Comparison of ENCODE assay signal across 24 cellular contexts in genomic region chr17:28957277-28957991, GRCh38. TPM values are rescaled to one million over a fixed set of nuclear protein-coding genes. Genes with fewer than 3 reads are reported as not detected.
DNase-seq lines count a peak whose midpoint lies in the region; ATAC-seq, FAIRE-seq and TF ChIP-seq lines count a peak whose summit lies in the region.
"Had no signal": no experiment of that assay in that cellular context is flagged by ENCODE, and none has a peak within 500 bp of the region (broad histone marks: within the 10 kb centered on the region; RNA-seq: fewer than 3 reads in every experiment).

No MANE protein-coding gene starts in this region.

- TF ChIP-seq EP300 in K562 (IDR thresholded peaks at IDR 0.05; ENCODE audit: low read length) (no peak), sigmoid colon (IDR thresholded peaks at IDR 0.05) (no peak)

- no peak overlapping the region for H3K4me2 ChIP-seq in K562 (ENCODE audit: insufficient read depth, low read length)
- H3K4me2 ChIP-seq: A549, BLaER1 had no signal

- H3K27ac ChIP-seq in K562 (ENCODE audit: extremely low read depth, low read depth, low read length) (no peak overlapping the region), sigmoid colon (no peak overlapping the region), A673 (ENCODE audit: low read depth, low read length, poor library complexity, severe bottlenecking) (no peak overlapping the region)
- H3K27ac ChIP-seq: 22Rv1, A549, BLaER1, HL-60 had no signal

- TF ChIP-seq CTCF in K562 (IDR thresholded peaks at IDR 0.05 in 2 of 3, conservative IDR thresholded peaks at IDR 0.05 in 1 of 3; ENCODE audit: insufficient read depth in 2 of 3, low read depth in 1 of 3, low read length in 3 of 3) (no peak), sigmoid colon (IDR thresholded peaks at IDR 0.05) (no peak), A673 (conservative IDR thresholded peaks at IDR 0.05; ENCODE audit: low read depth, low read length) (no peak)

- no peak overlapping the region for H3K4me3 Mint-ChIP-seq in activated T-cell treated with anti-CD3 and anti-CD28 coated beads, Interleukin-2, amount 50 U/mL, for 24 hours
- H3K4me3 Mint-ChIP-seq: CD14-positive monocyte, IgD-negative memory B cell had no signal

- no peaks in the 10 kb centered on the region for H3K79me2 ChIP-seq in K562 (ENCODE audit: control insufficient read depth, insufficient read depth, low read length)

- H3K9me1 ChIP-seq in K562 (ENCODE audit: control insufficient read depth, insufficient read depth, low read length), result no peaks in the 10 kb centered on the region

- H3K27me3 ChIP-seq in K562 (ENCODE audit: control insufficient read depth in 2 of 2, insufficient read depth in 2 of 2, low read length in 2 of 2) (peaks cover 39 to 58% of the 10 kb centered on the region in 2 experiments), sigmoid colon (no peaks in the 10 kb centered on the region), A673 (replicated peaks; ENCODE audit: insufficient read depth, low read depth, low read length, poor library complexity) (no peaks in the 10 kb centered on the region)
- H3K27me3 ChIP-seq: BLaER1 had no signal

- H4K20me1 ChIP-seq in K562 (replicated peaks; ENCODE audit: control insufficient read depth, insufficient read depth, low read length), result peaks cover 6% of the 10 kb centered on the region; the same call in 1 of the 2 replicates
- H4K20me1 ChIP-seq: BLaER1 had no signal

- H3K36me3 Mint-ChIP-seq in activated T-cell treated with anti-CD3 and anti-CD28 coated beads, Interleukin-2, amount 50 U/mL, for 24 hours (ENCODE audit: low read depth), result no peaks in the 10 kb centered on the region
- H3K36me3 Mint-ChIP-seq: CD4-positive, alpha-beta memory T cell had no signal

- no peak for TF ChIP-seq RAD21 in K562 (CRISPR knock-in tag; conservative IDR thresholded peaks at IDR 0.05 in 1 of 2, IDR thresholded peaks at IDR 0.05 in 1 of 2)

- in situ Hi-C loops in K562 (cut with MboI), result no loop called here

- peaks cover 3% of the 10 kb centered on the region for H3K27me3 Mint-ChIP-seq in activated T-cell treated with anti-CD3 and anti-CD28 coated beads, Interleukin-2, amount 50 U/mL, for 24 hours
- H3K27me3 Mint-ChIP-seq: IgD-negative memory B cell had no signal

- intact Hi-C loops in K562 (cut with micrococcal nuclease) (no loop called here), sigmoid colon (cut with DNase I) (no loop called here), A673 (cut with micrococcal nuclease; ENCODE audit: unreplicated experiment) (no loop called here)

- no peak for ATAC-seq in K562
- ATAC-seq: A549 had no signal

- no peaks in the 10 kb centered on the region for H3K36me3 ChIP-seq in K562 (ENCODE audit: control insufficient read depth, insufficient read depth, low read length)
- no peaks in the 10 kb centered on the region for H3K36me3 ChIP-seq in sigmoid colon
- H3K36me3 ChIP-seq in A673 (ENCODE audit: insufficient read depth, low read length, poor library complexity, severe bottlenecking), result no peaks in the 10 kb centered on the region
- H3K36me3 ChIP-seq: BLaER1 had no signal

- 6% methylated on average over 13 of the region's 13 CpGs for WGBS in K562 (ENCODE audit: insufficient coverage, low coverage, missing lambda C conversion rate)
- WGBS in sigmoid colon, 2 donors, result 92 to 93% methylated on average over 13 of the region's 13 CpGs

- DNase-seq in activated T-cell treated with anti-CD3 and anti-CD28 coated beads, Interleukin-2, amount 50 U/mL, for 24 hours, result peak; percentile 9
- DNase-seq in activated T-cell treated with anti-CD3 and anti-CD28 coated beads, Interleukin-2, amount 50 U/mL, for 48 hours, result no peak
- DNase-seq in K562 (ENCODE audit: extremely low read depth in 1 of 4, low spot score in 3 of 4) (no peak), mesenteric fat pad (ENCODE audit: low spot score) (peak; percentile 85), sigmoid colon (peak; percentile 49), GM19239 (ENCODE audit: insufficient read length, low spot score) (no peak), HuH-7.5 (ENCODE audit: low spot score) (no peak), A673 (ENCODE audit: low spot score) (no peak)
- DNase-seq: CD4-positive, alpha-beta memory T cell; DMS153; DMS79; GDM1; GOT3; HCEC 1CT had no signal

- TF ChIP-seq POLR2A in K562 (conservative IDR thresholded peaks at IDR 0.05), result no peak
- TF ChIP-seq POLR2A in sigmoid colon (IDR thresholded peaks at IDR 0.05), result no peak

- H3K4me3 ChIP-seq in K562 (no peak overlapping the region), sigmoid colon (no peak overlapping the region), A673 (ENCODE audit: low read depth, low read length, poor library complexity, severe bottlenecking) (no peak overlapping the region)
- H3K4me3 ChIP-seq: A549, BLaER1 had no signal

- H3K9me3 ChIP-seq in K562 (replicated peaks; ENCODE audit: control insufficient read depth, insufficient read depth, low read depth, low read length) (no peaks in the 10 kb centered on the region), sigmoid colon (no peaks in the 10 kb centered on the region), A673 (ENCODE audit: low read depth, low read length, poor library complexity, severe bottlenecking) (no peaks in the 10 kb centered on the region)
- H3K9me3 ChIP-seq: A549, BLaER1 had no signal

- POLR2A ChIA-PET in K562 (lab: Yijun Ruan, JAX) (interaction anchor here (1.1 to 1.4 kb wide), 2 partner anchors 10 to 21 kb away, joined by 3 to 4 read pairs; no protein-coding TSS in a partner anchor), A673 (lab: Charles Lee; ENCODE audit: low non-redundant PET) (no interaction called here)

- H3K4me1 ChIP-seq in K562 (replicated peaks in 1 of 2; ENCODE audit: control insufficient read depth in 2 of 2, insufficient read depth in 2 of 2, low read length in 2 of 2) (peaks cover 0 to 10% of the 10 kb centered on the region in 2 experiments; a peak in 3 of 5 replicates), sigmoid colon (peaks cover 0 to 10% (median 0%) of the 10 kb centered on the region in 4 donors), A673 (ENCODE audit: insufficient read depth, low read length, poor library complexity, severe bottlenecking) (peaks cover 11% of the 10 kb centered on the region)

- BruUV-seq in K562 (replicated peaks; lab: Mats Ljungman, UMichigan), result no TSS peak
- BruUV-seq in A673 (replicated peaks; lab: Mats Ljungman, UMichigan), result no TSS peak

- peak overlapping the region in 1 of 2 experiments; percentile 40; a peak in 1 of 4 replicates for H3K9ac ChIP-seq in K562 (ENCODE audit: insufficient read depth in 1 of 2, low read depth in 2 of 2, low read length in 2 of 2)
- H3K9ac ChIP-seq: BLaER1 had no signal

- no peaks in the 10 kb centered on the region for H3K9me3 Mint-ChIP-seq in activated T-cell treated with anti-CD3 and anti-CD28 coated beads, Interleukin-2, amount 50 U/mL, for 24 hours
- H3K9me3 Mint-ChIP-seq: CD14-positive monocyte; CD4-positive, alpha-beta memory T cell; IgD-negative memory B cell had no signal

- CTCF ChIA-PET in K562 (lab: Yijun Ruan, JAX; ENCODE audit: low intra/inter-chr PET ratio), result no interaction called here
- CTCF ChIA-PET in A673 (lab: Charles Lee), result no interaction called here

- H3K4me1 Mint-ChIP-seq in activated T-cell treated with anti-CD3 and anti-CD28 coated beads, Interleukin-2, amount 50 U/mL, for 24 hours (ENCODE audit: low read depth), result no peaks in the 10 kb centered on the region
- H3K4me1 Mint-ChIP-seq: CD14-positive monocyte had no signal

- no peak overlapping the region for H3K27ac Mint-ChIP-seq in activated T-cell treated with anti-CD3 and anti-CD28 coated beads, Interleukin-2, amount 50 U/mL, for 24 hours
- H3K27ac Mint-ChIP-seq: IgD-negative memory B cell had no signal

- H2AFZ ChIP-seq in K562 (ENCODE audit: low read depth, low read length), result no peak overlapping the region

- FAIRE-seq in K562 (lab: Jason Lieb, UNC) (no peak), GM19239 (lab: Jason Lieb, UNC) (no peak)
- FAIRE-seq: A549, GM12892 had no signal

RNA-seq across cellular contexts. Expression of gene PHF12, which starts 6.1 kb away (rescaled TPM):
- total RNA-seq in K562 (2011; cell fraction: chromatin; rRNA removed; ENCODE audit: low replicate concordance), result 126 and 135 TPM in 2 replicates
- 70.4 and 78.8 TPM in 2 replicates for total RNA-seq in K562 (2011; cell fraction: nucleolus; rRNA removed)
- total RNA-seq in K562 (2011; cell fraction: nucleoplasm; rRNA removed), result 90.9 and 130 TPM in 2 replicates
- total RNA-seq in K562 (2014; rRNA removed) (17.7 and 18.7 TPM in 2 replicates), K562 (2014; rRNA removed; fragmentation: Illumina TruSeq; extraction: Trizol) (8.2 and 8.3 TPM in 2 replicates), K562 (2015; rRNA removed; fragmentation: Illumina TruSeq; extraction: Trizol) (10.4 and 12.0 TPM in 2 replicates), K562 (2021) (24.0 and 31.3 TPM in 2 replicates), mesenteric fat pad (29.3 TPM), sigmoid colon (10 to 100 TPM; 39.1 to 54.3 (median 45.2) TPM), A673 (2021) (63.3 and 73.4 TPM in 2 replicates)
- polyA plus RNA-seq in K562 (2011; rRNA removed) (13.5 and 27.0 TPM in 2 replicates), K562 (2014; fragmentation: Illumina TruSeq; extraction: Trizol) (19.9 and 21.4 TPM in 2 replicates), K562 (2014; fragmentation: Nextera tagmentation; extraction: Ambion mirVana) (1 to 10 TPM in 1 of 2 experiments, under 1 TPM in 1; 0.82 to 1.1 TPM), K562 (2014; rRNA removed) (21.5 and 21.8 TPM in 2 replicates), sigmoid colon (10 to 100 TPM in 2 of 3 donors, 1 to 10 TPM in 1; 6.9 to 24.7 (median 13.8) TPM)
- 17.1 and 19.2 TPM in 2 replicates for polyA plus RNA-seq in K562 (2011; cell fraction: cytosol; rRNA removed)
- polyA plus RNA-seq in K562 (2011; cell fraction: nucleus; rRNA removed), result 115 and 157 TPM in 2 replicates
- polyA plus RNA-seq in K562 (2012), result 27.6 and 28.9 TPM in 2 replicates
- 18.1 and 18.7 TPM in 2 replicates for polyA minus RNA-seq in K562 (2011; rRNA and poly(A)+ RNA removed)
- 12.2 and 15.7 TPM in 2 replicates for polyA minus RNA-seq in K562 (2011; cell fraction: cytosol; rRNA and poly(A)+ RNA removed)
- polyA minus RNA-seq in K562 (2011; cell fraction: nucleus; rRNA and poly(A)+ RNA removed), result 23.6 and 27.0 TPM in 2 replicates

RNA-seq across cellular contexts. Expression of gene SEZ6, which starts 48.4 kb away (rescaled TPM):
- not detected in 2 replicates for total RNA-seq in K562 (2011; cell fraction: chromatin; rRNA removed; ENCODE audit: low replicate concordance)
- not detected in 2 replicates for total RNA-seq in K562 (2011; cell fraction: nucleolus; rRNA removed)
- not detected in 2 replicates for total RNA-seq in K562 (2011; cell fraction: nucleoplasm; rRNA removed)
- total RNA-seq in K562 (2014; rRNA removed), result not detected in 2 replicates
- total RNA-seq in K562 (2014; rRNA removed; fragmentation: Illumina TruSeq; extraction: Trizol), result not detected in 2 replicates
- total RNA-seq in K562 (2015; rRNA removed; fragmentation: Illumina TruSeq; extraction: Trizol), result not detected in 2 replicates
- total RNA-seq in K562 (2021), result not detected in 2 replicates
- not detected in 2 replicates for polyA plus RNA-seq in K562 (2011; rRNA removed)
- not detected in 2 replicates for polyA plus RNA-seq in K562 (2011; cell fraction: cytosol; rRNA removed)
- polyA plus RNA-seq in K562 (2011; cell fraction: nucleus; rRNA removed), result not detected in 2 replicates
- polyA plus RNA-seq in K562 (2012), result not detected in 2 replicates
- not detected in 2 replicates for polyA plus RNA-seq in K562 (2014; fragmentation: Illumina TruSeq; extraction: Trizol)
- not detected for polyA plus RNA-seq in K562 (2014; fragmentation: Nextera tagmentation; extraction: Ambion mirVana)
- not detected in 2 replicates for polyA plus RNA-seq in K562 (2014; rRNA removed)
- not detected in 2 replicates for polyA minus RNA-seq in K562 (2011; rRNA and poly(A)+ RNA removed)
- not detected in 2 replicates for polyA minus RNA-seq in K562 (2011; cell fraction: cytosol; rRNA and poly(A)+ RNA removed)
- polyA minus RNA-seq in K562 (2011; cell fraction: nucleus; rRNA and poly(A)+ RNA removed), result not detected in 2 replicates
- not detected for total RNA-seq in mesenteric fat pad
- under 1 TPM in 3 of 4 donors, not detected in 1; 0.36 to 0.99 (median 0.41) TPM for total RNA-seq in sigmoid colon
- polyA plus RNA-seq in sigmoid colon, result under 1 TPM in 1 of 3 donors, not detected in 2; 0.67 TPM
- 1.5 and 2.6 TPM in 2 replicates for total RNA-seq in A673 (2021)
- total RNA-seq: CD4-positive, alpha-beta memory T cell; Daoy; HT1080 had no signal
- polyA plus RNA-seq: A549, AG04450 had no signal

RNA-seq across cellular contexts. Expression of gene DHRS13, which starts 54.6 kb away (rescaled TPM):
- total RNA-seq in K562 (2011; cell fraction: chromatin; rRNA removed; ENCODE audit: low replicate concordance), result 64.4 and 82.9 TPM in 2 replicates
- total RNA-seq in K562 (2011; cell fraction: nucleolus; rRNA removed), result 76.9 and 79.7 TPM in 2 replicates
- 79.7 and 82.1 TPM in 2 replicates for total RNA-seq in K562 (2011; cell fraction: nucleoplasm; rRNA removed)
- total RNA-seq in K562 (2014; rRNA removed), result 52.3 and 56.7 TPM in 2 replicates
- total RNA-seq in K562 (2014; rRNA removed; fragmentation: Illumina TruSeq; extraction: Trizol), result 21.5 and 25.2 TPM in 2 replicates
- total RNA-seq in K562 (2015; rRNA removed; fragmentation: Illumina TruSeq; extraction: Trizol), result 31.2 and 33.5 TPM in 2 replicates
- total RNA-seq in K562 (2021), result 39.5 and 42.4 TPM in 2 replicates
- 26.9 and 36.3 TPM in 2 replicates for polyA plus RNA-seq in K562 (2011; rRNA removed)
- 40.5 and 70.4 TPM in 2 replicates for polyA plus RNA-seq in K562 (2011; cell fraction: cytosol; rRNA removed)
- 24.6 and 32.8 TPM in 2 replicates for polyA plus RNA-seq in K562 (2011; cell fraction: nucleus; rRNA removed)
- polyA plus RNA-seq in K562 (2012), result 19.4 and 24.0 TPM in 2 replicates
- polyA plus RNA-seq in K562 (2014; fragmentation: Illumina TruSeq; extraction: Trizol), result 30.2 and 32.3 TPM in 2 replicates
- under 1 TPM in 1 of 2 experiments, not detected in 1; 0.32 TPM for polyA plus RNA-seq in K562 (2014; fragmentation: Nextera tagmentation; extraction: Ambion mirVana)
- polyA plus RNA-seq in K562 (2014; rRNA removed), result 44.9 and 53.3 TPM in 2 replicates
- polyA minus RNA-seq in K562 (2011; rRNA and poly(A)+ RNA removed), result 25.0 and 26.0 TPM in 2 replicates
- 14.7 and 20.7 TPM in 2 replicates for polyA minus RNA-seq in K562 (2011; cell fraction: cytosol; rRNA and poly(A)+ RNA removed)
- 16.6 and 16.9 TPM in 2 replicates for polyA minus RNA-seq in K562 (2011; cell fraction: nucleus; rRNA and poly(A)+ RNA removed)
- 5.5 TPM for total RNA-seq in mesenteric fat pad
- 1 to 10 TPM; 3.2 to 8.4 (median 3.9) TPM for total RNA-seq in sigmoid colon
- 10 to 100 TPM in 1 of 3 donors, 1 to 10 TPM in 2; 2.1 to 15.0 (median 3.0) TPM for polyA plus RNA-seq in sigmoid colon
- 37.3 and 41.9 TPM in 2 replicates for total RNA-seq in A673 (2021)

RNA-seq across cellular contexts. Expression of gene FLOT2, which starts 59.9 kb away (rescaled TPM):
- total RNA-seq in K562 (2011; cell fraction: chromatin; rRNA removed; ENCODE audit: low replicate concordance), result 71.3 and 104 TPM in 2 replicates
- total RNA-seq in K562 (2011; cell fraction: nucleolus; rRNA removed), result 66.8 and 70.7 TPM in 2 replicates
- 69.2 and 74.4 TPM in 2 replicates for total RNA-seq in K562 (2011; cell fraction: nucleoplasm; rRNA removed)
- total RNA-seq in K562 (2014; rRNA removed), result 41.7 and 47.7 TPM in 2 replicates
- 22.8 and 28.5 TPM in 2 replicates for total RNA-seq in K562 (2014; rRNA removed; fragmentation: Illumina TruSeq; extraction: Trizol)
- total RNA-seq in K562 (2015; rRNA removed; fragmentation: Illumina TruSeq; extraction: Trizol), result 38.1 and 40.6 TPM in 2 replicates
- 138 and 143 TPM in 2 replicates for total RNA-seq in K562 (2021)
- 90.8 and 99.7 TPM in 2 replicates for polyA plus RNA-seq in K562 (2011; rRNA removed)
- polyA plus RNA-seq in K562 (2011; cell fraction: cytosol; rRNA removed), result 118 and 151 TPM in 2 replicates
- 86.5 and 110 TPM in 2 replicates for polyA plus RNA-seq in K562 (2011; cell fraction: nucleus; rRNA removed)
- 106 and 168 TPM in 2 replicates for polyA plus RNA-seq in K562 (2012)
- polyA plus RNA-seq in K562 (2014; fragmentation: Illumina TruSeq; extraction: Trizol), result 87.8 and 95.5 TPM in 2 replicates
- 10 to 100 TPM; 17.5 to 30.1 TPM for polyA plus RNA-seq in K562 (2014; fragmentation: Nextera tagmentation; extraction: Ambion mirVana)
- polyA plus RNA-seq in K562 (2014; rRNA removed), result 72.2 and 72.7 TPM in 2 replicates
- 114 and 143 TPM in 2 replicates for polyA minus RNA-seq in K562 (2011; rRNA and poly(A)+ RNA removed)
- 86.6 and 88.6 TPM in 2 replicates for polyA minus RNA-seq in K562 (2011; cell fraction: cytosol; rRNA and poly(A)+ RNA removed)
- 16.2 and 18.3 TPM in 2 replicates for polyA minus RNA-seq in K562 (2011; cell fraction: nucleus; rRNA and poly(A)+ RNA removed)
- 126 TPM for total RNA-seq in mesenteric fat pad
- total RNA-seq in sigmoid colon, result 10 to 100 TPM; 38.5 to 72.5 (median 52.4) TPM
- 10 to 100 TPM; 27.3 to 91.8 (median 36.6) TPM for polyA plus RNA-seq in sigmoid colon
- 79.1 and 112 TPM in 2 replicates for total RNA-seq in A673 (2021)

Comparison
In these comparisons a context has a peak if more than half of its experiments do, and no peak if none do; other contexts are left out.
1. DNase-seq: peak in activated T-cell treated with anti-CD3 and anti-CD28 coated beads, Interleukin-2, amount 50 U/mL, for 24 hours (single experiment), mesenteric fat pad (single experiment) and sigmoid colon (single experiment); none in activated T-cell treated with anti-CD3 and anti-CD28 coated beads, Interleukin-2, amount 50 U/mL, for 48 hours (0 of 2), K562 (0 of 4), GM19239 (single experiment), HuH-7.5 (single experiment) and A673 (single experiment).